In the genomic region with DNA sequence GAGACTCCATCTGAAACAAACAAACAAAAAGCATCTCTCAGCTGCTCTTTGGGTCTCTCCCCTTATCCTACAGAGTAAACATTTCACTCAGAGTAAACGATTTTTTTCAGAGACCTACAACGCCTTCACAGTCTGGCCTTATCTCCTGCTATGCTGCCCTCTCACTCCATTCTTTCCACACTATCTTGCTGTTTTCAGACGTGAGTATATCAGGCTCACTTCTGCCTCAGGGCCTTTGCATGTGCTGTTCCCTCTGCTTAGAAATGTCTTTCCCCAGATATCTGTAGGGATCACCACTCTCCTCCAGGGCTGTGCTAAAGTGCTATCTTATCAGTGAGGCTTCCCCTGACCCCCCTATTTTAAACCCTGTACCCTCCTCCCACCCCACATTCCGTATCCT, we compare ENCODE assay signal across 20 cellular contexts. TPM values are rescaled to one million over a fixed set of nuclear protein-coding genes. Genes with fewer than 3 reads are reported as not detected.
DNase-seq lines count a peak whose midpoint lies in the region; ATAC-seq, FAIRE-seq and TF ChIP-seq lines count a peak whose summit lies in the region.
"Had no signal": no experiment of that assay in that cellular context is flagged by ENCODE, and none has a peak within 500 bp of the region (broad histone marks: within the 10 kb centered on the region; RNA-seq: fewer than 3 reads in every experiment).

No MANE protein-coding gene starts in this region.

- H3K27ac ChIP-seq in K562 (ENCODE audit: extremely low read depth, low read depth, low read length), result no peak overlapping the region
- no peak overlapping the region for H3K27ac ChIP-seq in trophoblast cell (ENCODE audit: low read depth, low read length)
- H3K27ac ChIP-seq: BLaER1 had no signal

- intact Hi-C loops in K562 (cut with micrococcal nuclease), result no loop called here

- no peaks in the 10 kb centered on the region for H3K4me1 Mint-ChIP-seq in stimulated activated naive CD8-positive, alpha-beta T cell treated with anti-CD3 and anti-CD28 coated beads, Interleukin-15, amount 100 ng/mL, for 72 hours
- H3K4me1 Mint-ChIP-seq: CD4-positive, alpha-beta memory T cell had no signal

- TF ChIP-seq RAD21 in K562 (CRISPR knock-in tag; conservative IDR thresholded peaks at IDR 0.05 in 1 of 2, IDR thresholded peaks at IDR 0.05 in 1 of 2), result no peak

- H2BK120ac ChIP-seq in trophoblast cell (ENCODE audit: insufficient read depth, low read length, poor library complexity), result no peak overlapping the region

- no peak overlapping the region for H3K4me3 ChIP-seq in K562
- H3K4me3 ChIP-seq in trophoblast cell (ENCODE audit: low read depth, low read length), result no peak overlapping the region
- H3K4me3 ChIP-seq: BLaER1, GM23338 had no signal

- no peaks in the 10 kb centered on the region for H3K9me1 ChIP-seq in K562 (ENCODE audit: control insufficient read depth, insufficient read depth, low read length)

- no peak overlapping the region for H2BK5ac ChIP-seq in trophoblast cell (ENCODE audit: low read depth, low read length, poor library complexity)

- H3K9ac ChIP-seq in K562 (ENCODE audit: insufficient read depth in 1 of 2, low read depth in 2 of 2, low read length in 2 of 2) (no peak overlapping the region), trophoblast cell (ENCODE audit: low read length) (no peak overlapping the region)
- H3K9ac ChIP-seq: BLaER1 had no signal

- no peak overlapping the region for H3K4me3 Mint-ChIP-seq in stimulated activated naive CD8-positive, alpha-beta T cell treated with anti-CD3 and anti-CD28 coated beads, Interleukin-15, amount 100 ng/mL, for 72 hours
- H3K4me3 Mint-ChIP-seq: CD14-positive monocyte; CD4-positive, alpha-beta memory T cell; GM23338; HFFc6 had no signal

- H3K4ac ChIP-seq in trophoblast cell (ENCODE audit: low read depth, low read length), result no peak overlapping the region

- H4K91ac ChIP-seq in trophoblast cell (ENCODE audit: low read depth, low read length), result no peak overlapping the region

- H2BK12ac ChIP-seq in trophoblast cell (ENCODE audit: low read length), result no peak overlapping the region

- H3K79me1 ChIP-seq in trophoblast cell (ENCODE audit: low read length), result no peaks in the 10 kb centered on the region

- TF ChIP-seq CTCF in K562 (IDR thresholded peaks at IDR 0.05 in 2 of 3, conservative IDR thresholded peaks at IDR 0.05 in 1 of 3; ENCODE audit: insufficient read depth in 2 of 3, low read depth in 1 of 3, low read length in 3 of 3), result no peak

- peaks cover 3 to 29% of the 10 kb centered on the region in 2 experiments; a peak in 3 of 5 replicates for H3K27me3 ChIP-seq in K562 (ENCODE audit: control insufficient read depth in 2 of 2, insufficient read depth in 2 of 2, low read length in 2 of 2)
- H3K27me3 ChIP-seq in trophoblast cell (ENCODE audit: insufficient read depth, low read length), result no peaks in the 10 kb centered on the region
- H3K27me3 ChIP-seq: BLaER1 had no signal

- no TSS peak for BruUV-seq in K562 (replicated peaks; lab: Mats Ljungman, UMichigan)

- POLR2A ChIA-PET in K562 (lab: Yijun Ruan, JAX), result no interaction called here

- H3K4me2 ChIP-seq in K562 (ENCODE audit: insufficient read depth, low read length) (no peak overlapping the region), trophoblast cell (ENCODE audit: low read length) (no peak overlapping the region)
- H3K4me2 ChIP-seq: BLaER1, GM23338 had no signal

- H3K27me3 Mint-ChIP-seq in stimulated activated naive CD8-positive, alpha-beta T cell treated with anti-CD3 and anti-CD28 coated beads, Interleukin-15, amount 100 ng/mL, for 72 hours, result no peaks in the 10 kb centered on the region
- H3K27me3 Mint-ChIP-seq: CD4-positive, alpha-beta memory T cell had no signal

- H4K8ac ChIP-seq in trophoblast cell (ENCODE audit: low read depth, low read length), result no peak overlapping the region

- H3K9me3 ChIP-seq in K562 (replicated peaks; ENCODE audit: control insufficient read depth, insufficient read depth, low read depth, low read length) (no peaks in the 10 kb centered on the region), trophoblast cell (ENCODE audit: insufficient read depth, low read depth, low read length) (no peaks in the 10 kb centered on the region)
- H3K9me3 ChIP-seq: BLaER1 had no signal

- in situ Hi-C loops in K562 (cut with MboI), result no loop called here

- no peak overlapping the region for H2AFZ ChIP-seq in K562 (ENCODE audit: low read depth, low read length)
- H2AFZ ChIP-seq in trophoblast cell (ENCODE audit: insufficient read depth, low read length, poor library complexity), result no peak overlapping the region
- H2AFZ ChIP-seq: GM23338 had no signal

- no peak overlapping the region for H3K23ac ChIP-seq in trophoblast cell (ENCODE audit: low read length)

- WGBS in K562 (ENCODE audit: insufficient coverage, low coverage, missing lambda C conversion rate), result 0% methylated on average over 4 of the region's 4 CpGs
- WGBS in trophoblast cell (ENCODE audit: extremely low coverage, insufficient coverage, insufficient read length), result no CpG with 5 or more reads among the region's 4 CpGs

- no peak overlapping the region for H2AK5ac ChIP-seq in trophoblast cell (ENCODE audit: low read length)

- no peak for TF ChIP-seq POLR2A in K562 (conservative IDR thresholded peaks at IDR 0.05)

- no peaks in the 10 kb centered on the region for H3K36me3 ChIP-seq in K562 (ENCODE audit: control insufficient read depth, insufficient read depth, low read length)
- H3K36me3 ChIP-seq in trophoblast cell (ENCODE audit: control insufficient read depth in 1 of 2, insufficient read depth in 2 of 2, low read length in 2 of 2), result peaks cover 0 to 2% of the 10 kb centered on the region in 2 experiments
- H3K36me3 ChIP-seq: BLaER1 had no signal

- no peaks in the 10 kb centered on the region; a peak in 1 of 5 replicates for H3K4me1 ChIP-seq in K562 (replicated peaks in 1 of 2; ENCODE audit: control insufficient read depth in 2 of 2, insufficient read depth in 2 of 2, low read length in 2 of 2)
- H3K4me1 ChIP-seq in trophoblast cell (ENCODE audit: control insufficient read depth in 1 of 2, insufficient read depth in 2 of 2, low read length in 2 of 2), result peaks cover 6 to 12% of the 10 kb centered on the region in 2 experiments

- TF ChIP-seq EP300 in K562 (IDR thresholded peaks at IDR 0.05; ENCODE audit: low read length), result no peak

- no peaks in the 10 kb centered on the region for H4K20me1 ChIP-seq in K562 (replicated peaks; ENCODE audit: control insufficient read depth, insufficient read depth, low read length)
- H4K20me1 ChIP-seq: BLaER1 had no signal

- CTCF ChIA-PET in K562 (lab: Yijun Ruan, JAX; ENCODE audit: low intra/inter-chr PET ratio), result no interaction called here

- H3K79me2 ChIP-seq in K562 (ENCODE audit: control insufficient read depth, insufficient read depth, low read length) (no peaks in the 10 kb centered on the region), trophoblast cell (ENCODE audit: control insufficient read depth, insufficient read depth, low read length, poor library complexity) (no peaks in the 10 kb centered on the region)

- H3K9me3 Mint-ChIP-seq in stimulated activated naive CD8-positive, alpha-beta T cell treated with anti-CD3 and anti-CD28 coated beads, Interleukin-15, amount 100 ng/mL, for 72 hours, result no peaks in the 10 kb centered on the region
- H3K9me3 Mint-ChIP-seq: CD4-positive, alpha-beta memory T cell; GM23338; HFFc6 had no signal

- no peak overlapping the region for H3K18ac ChIP-seq in trophoblast cell (ENCODE audit: low read length)

- peak; percentile 20 for ATAC-seq in stimulated activated naive CD8-positive, alpha-beta T cell treated with anti-CD3 and anti-CD28 coated beads, Interleukin-15, amount 100 ng/mL, for 72 hours
- ATAC-seq in stimulated activated naive CD8-positive, alpha-beta T cell treated with anti-CD3 and anti-CD28 coated beads, Interleukin-15, Interleukin-2, amounts not matched to agents 100 U/mL and 50 U/mL, for 24 hours, result no peak
- no peak for ATAC-seq in K562
- no peak for ATAC-seq in HG03045 (IDR thresholded peaks at IDR 0.05; ENCODE audit: unreplicated experiment)
- ATAC-seq: GM23338 had no signal

- H3K27ac Mint-ChIP-seq in stimulated activated naive CD8-positive, alpha-beta T cell treated with anti-CD3 and anti-CD28 coated beads, Interleukin-15, amount 100 ng/mL, for 72 hours, result no peak overlapping the region
- H3K27ac Mint-ChIP-seq: GM23338, HFFc6 had no signal

- no peak for FAIRE-seq in K562 (lab: Jason Lieb, UNC)
- FAIRE-seq: H54 had no signal

- no peak overlapping the region for H4K12ac ChIP-seq in trophoblast cell (ENCODE audit: low read depth, low read length)

- no peak for DNase-seq in stimulated activated naive CD8-positive, alpha-beta T cell treated with anti-CD3 and anti-CD28 coated beads, Interleukin-15, amount 100 ng/mL, for 72 hours
- no peak for DNase-seq in stimulated activated naive CD8-positive, alpha-beta T cell treated with anti-CD3 and anti-CD28 coated beads, Interleukin-15, Interleukin-2, amounts not matched to agents 100 U/mL and 50 U/mL, for 24 hours
- DNase-seq in K562 (ENCODE audit: extremely low read depth in 1 of 4, low spot score in 3 of 4) (no peak), trophoblast cell (peak; percentile 86 to 90), SIG-M5 (lab: John Stamatoyannopoulos, UW) (no peak), OCI-M2 (lab: John Stamatoyannopoulos, UW; ENCODE audit: unreplicated experiment) (no peak)
- DNase-seq: 8988T; Calu3; CD4-positive, alpha-beta memory T cell; DMS79 treated with DMSO at 0.1 percent for 48 hours; GF-D8; HCEC 1CT; HFFc6 had no signal

- H3K14ac ChIP-seq in trophoblast cell (ENCODE audit: low read length), result no peak overlapping the region

RNA-seq across cellular contexts. Expression of gene RIBC2, which starts 6.5 kb away (rescaled TPM):
- not detected in 2 replicates for total RNA-seq in K562 (2011; cell fraction: chromatin; rRNA removed; ENCODE audit: low replicate concordance)
- total RNA-seq in K562 (2011; cell fraction: nucleolus; rRNA removed), result not detected in 2 replicates
- total RNA-seq in K562 (2011; cell fraction: nucleoplasm; rRNA removed), result not detected in 2 replicates
- total RNA-seq in K562 (2014; rRNA removed), result not detected in 2 replicates
- total RNA-seq in K562 (2014; rRNA removed; fragmentation: Illumina TruSeq; extraction: Trizol), result not detected in 2 replicates
- total RNA-seq in K562 (2015; rRNA removed; fragmentation: Illumina TruSeq; extraction: Trizol), result not detected in 2 replicates
- not detected in 2 replicates for total RNA-seq in K562 (2021)
- not detected in 2 replicates for polyA plus RNA-seq in K562 (2011; rRNA removed)
- polyA plus RNA-seq in K562 (2011; cell fraction: cytosol; rRNA removed), result not detected in 2 replicates
- polyA plus RNA-seq in K562 (2011; cell fraction: nucleus; rRNA removed), result not detected in 2 replicates
- polyA plus RNA-seq in K562 (2012), result not detected in 2 replicates
- not detected in 2 replicates for polyA plus RNA-seq in K562 (2014; fragmentation: Illumina TruSeq; extraction: Trizol)
- not detected for polyA plus RNA-seq in K562 (2014; fragmentation: Nextera tagmentation; extraction: Ambion mirVana)
- not detected in 2 replicates for polyA plus RNA-seq in K562 (2014; rRNA removed)
- not detected in 2 replicates for polyA minus RNA-seq in K562 (2011; rRNA and poly(A)+ RNA removed)
- not detected in 2 replicates for polyA minus RNA-seq in K562 (2011; cell fraction: cytosol; rRNA and poly(A)+ RNA removed)
- polyA minus RNA-seq in K562 (2011; cell fraction: nucleus; rRNA and poly(A)+ RNA removed), result not detected in 2 replicates
- 0.93 and 1.2 TPM in 2 replicates for polyA plus RNA-seq in trophoblast cell (2013)
- total RNA-seq: CD4-positive, alpha-beta memory T cell had no signal
- polyA plus RNA-seq: CD14-positive monocyte had no signal

RNA-seq across cellular contexts. Expression of gene SMC1B, which starts 6.6 kb away (rescaled TPM):
- total RNA-seq in K562 (2011; cell fraction: chromatin; rRNA removed; ENCODE audit: low replicate concordance), result not detected in 2 replicates
- not detected in 2 replicates for total RNA-seq in K562 (2011; cell fraction: nucleolus; rRNA removed)
- total RNA-seq in K562 (2011; cell fraction: nucleoplasm; rRNA removed), result not detected in 2 replicates
- not detected in 2 replicates for total RNA-seq in K562 (2014; rRNA removed)
- not detected in 2 replicates for total RNA-seq in K562 (2014; rRNA removed; fragmentation: Illumina TruSeq; extraction: Trizol)
- not detected in 2 replicates for total RNA-seq in K562 (2015; rRNA removed; fragmentation: Illumina TruSeq; extraction: Trizol)
- not detected in 2 replicates for total RNA-seq in K562 (2021)
- polyA plus RNA-seq in K562 (2011; rRNA removed), result not detected in 2 replicates
- polyA plus RNA-seq in K562 (2011; cell fraction: cytosol; rRNA removed), result not detected in 2 replicates
- not detected in 2 replicates for polyA plus RNA-seq in K562 (2011; cell fraction: nucleus; rRNA removed)
- 0.03 TPM in 1 of 2 replicates, not detected in the other for polyA plus RNA-seq in K562 (2012)
- not detected in 2 replicates for polyA plus RNA-seq in K562 (2014; fragmentation: Illumina TruSeq; extraction: Trizol)
- under 1 TPM in 1 of 2 experiments, not detected in 1; 0.03 TPM for polyA plus RNA-seq in K562 (2014; fragmentation: Nextera tagmentation; extraction: Ambion mirVana)
- not detected in 2 replicates for polyA plus RNA-seq in K562 (2014; rRNA removed)
- polyA minus RNA-seq in K562 (2011; rRNA and poly(A)+ RNA removed), result not detected in 2 replicates
- polyA minus RNA-seq in K562 (2011; cell fraction: cytosol; rRNA and poly(A)+ RNA removed), result not detected in 2 replicates
- not detected in 2 replicates for polyA minus RNA-seq in K562 (2011; cell fraction: nucleus; rRNA and poly(A)+ RNA removed)
- 0.05 and 0.07 TPM in 2 replicates for polyA plus RNA-seq in trophoblast cell (2013)
- total RNA-seq: A673, Calu3, GM23338 had no signal
- polyA plus RNA-seq: AG04450; CD14-positive monocyte; CD4-positive, alpha-beta memory T cell had no signal

Comparison
In these comparisons a context has a peak if more than half of its experiments do, and no peak if none do; other contexts are left out.
1. DNase-seq: peak in trophoblast cell (2 of 2); none in stimulated activated naive CD8-positive, alpha-beta T cell treated with anti-CD3 and anti-CD28 coated beads, Interleukin-15, amount 100 ng/mL, for 72 hours (0 of 2), stimulated activated naive CD8-positive, alpha-beta T cell treated with anti-CD3 and anti-CD28 coated beads, Interleukin-15, Interleukin-2, amounts not matched to agents 100 U/mL and 50 U/mL, for 24 hours (single experiment), K562 (0 of 4), SIG-M5 (single experiment) and OCI-M2 (single experiment).